15 cellular contexts compared by ENCODE assay signal in the genomic region with DNA sequence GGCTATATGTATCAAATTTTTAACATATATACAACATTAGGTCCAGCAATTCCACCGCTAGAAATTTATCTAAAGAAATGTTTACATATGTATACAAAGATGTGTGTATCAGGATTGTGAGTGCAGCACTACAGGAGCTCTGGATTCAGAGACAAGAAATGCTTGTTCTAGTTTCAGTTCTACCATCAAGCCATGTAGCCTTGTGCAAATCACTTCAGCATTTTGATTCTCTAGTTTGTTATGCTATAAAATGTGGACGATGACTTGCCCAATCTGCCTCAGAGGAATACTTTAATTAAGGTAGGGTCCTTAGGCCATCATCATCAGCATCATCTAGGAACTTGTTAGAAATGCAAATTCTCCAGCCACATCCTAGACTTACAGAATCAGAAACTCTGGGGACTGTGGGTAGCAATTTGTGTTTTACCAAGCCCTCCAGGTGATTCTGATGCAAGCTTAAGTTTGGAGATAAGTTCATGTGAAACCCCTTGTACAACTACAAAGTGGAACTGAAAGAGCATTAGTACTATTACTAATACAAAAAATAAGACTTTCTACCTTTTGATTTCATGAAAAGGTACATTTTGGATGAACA.
DNase-seq lines count a peak whose midpoint lies in the region; ATAC-seq, FAIRE-seq and TF ChIP-seq lines count a peak whose summit lies in the region.
"Had no signal": no experiment of that assay in that cellular context is flagged by ENCODE, and none has a peak within 500 bp of the region (broad histone marks: within the 10 kb centered on the region; RNA-seq: fewer than 3 reads in every experiment).

No MANE protein-coding gene starts in this region.

- DNase-seq in GM12864 (ENCODE audit: low read depth): peak; percentile 68
- DNase-seq in AG08396 (ENCODE audit: low spot score): no peak
- DNase-seq in NCI-H69 (lab: John Stamatoyannopoulos, UW): no peak
- DNase-seq in germinal center (ENCODE audit: low spot score): no peak
- DNase-seq in HTR-8/SVneo (ENCODE audit: insufficient read length, low spot score): no peak
- DNase-seq: amygdala, C1 segment of cervical spinal cord, Kasumi-1, NCI-H2107, right cardiac atrium had no signal

- H3K9ac ChIP-seq in OCI-LY3 (ENCODE audit: low read length): no peak overlapping the region

- H3K27ac ChIP-seq in OCI-LY3 (ENCODE audit: low read length): peak overlapping the region; percentile 44
- H3K27ac ChIP-seq: suprapubic skin had no signal

- no peak for FAIRE-seq in HTR-8/SVneo (lab: Jason Lieb, UNC)
- FAIRE-seq: keratinocyte had no signal

- H3K79me2 ChIP-seq in OCI-LY3 (ENCODE audit: low read length): no peaks in the 10 kb centered on the region

- H2AFZ ChIP-seq in OCI-LY3 (ENCODE audit: low read depth, low read length): no peak overlapping the region

- TF ChIP-seq CTCF in GM12864 (IDR thresholded peaks at IDR 0.05; ENCODE audit: low read depth, low read length, missing control alignments): no peak
- TF ChIP-seq CTCF in OCI-LY3 (IDR thresholded peaks at IDR 0.05; ENCODE audit: low read depth, low read length): no peak

- H3K4me1 ChIP-seq in OCI-LY3 (ENCODE audit: low read length): peaks cover 18% of the 10 kb centered on the region

- ATAC-seq in GM18868 (IDR thresholded peaks at IDR 0.05; ENCODE audit: unreplicated experiment): peak; percentile 73
- ATAC-seq in HG02642 (IDR thresholded peaks at IDR 0.05; ENCODE audit: poor library complexity, unreplicated experiment): peak; percentile 58
- ATAC-seq: right cardiac atrium had no signal

- no peaks in the 10 kb centered on the region for H3K27me3 ChIP-seq in OCI-LY3 (ENCODE audit: low read depth, low read length)
- H3K27me3 ChIP-seq: suprapubic skin had no signal

- no peaks in the 10 kb centered on the region for H3K9me3 ChIP-seq in OCI-LY3 (ENCODE audit: insufficient read depth, low read length)
- H3K9me3 ChIP-seq: suprapubic skin had no signal

- no peaks in the 10 kb centered on the region for H4K20me1 ChIP-seq in OCI-LY3 (ENCODE audit: insufficient read depth, low read length)

- H3K4me3 ChIP-seq in GM12864 (ENCODE audit: low read depth, low read length): no peak overlapping the region
- no peak overlapping the region for H3K4me3 ChIP-seq in OCI-LY3 (ENCODE audit: low read length)
- H3K4me3 ChIP-seq: suprapubic skin had no signal

- H3K4me2 ChIP-seq in OCI-LY3 (ENCODE audit: low read length): peak overlapping the region; percentile 40

- H3K36me3 ChIP-seq in OCI-LY3 (replicated peaks; ENCODE audit: low read depth, low read length): no peaks in the 10 kb centered on the region
